9 cellular contexts compared by ENCODE assay signal in genomic region chr19:55526216-55527196, GRCh38. TPM values are rescaled to one million over a fixed set of nuclear protein-coding genes. Genes with fewer than 3 reads are reported as not detected.
DNase-seq lines count a peak whose midpoint lies in the region; ATAC-seq and TF ChIP-seq lines count a peak whose summit lies in the region.
"Had no signal": no experiment of that assay in that cellular context is flagged by ENCODE, and none has a peak within 500 bp of the region (broad histone marks: within the 10 kb centered on the region; RNA-seq: fewer than 3 reads in every experiment).

No MANE protein-coding gene starts in this region.

- no peak overlapping the region for H3K27ac ChIP-seq in left lung
- H3K27ac ChIP-seq in OCI-LY7 (ENCODE audit: low read depth, low read length, poor library complexity, severe bottlenecking) = no peak overlapping the region

- H3K4me3 ChIP-seq in adipocyte (ENCODE audit: low read length) = no peak overlapping the region
- H3K4me3 ChIP-seq in left lung = no peak overlapping the region
- no peak overlapping the region for H3K4me3 ChIP-seq in OCI-LY7 (ENCODE audit: low read depth, low read length, poor library complexity, severe bottlenecking)

- H3K36me3 ChIP-seq in adipocyte (ENCODE audit: control insufficient read depth, insufficient read depth, low read length, severe bottlenecking) (no peaks in the 10 kb centered on the region), left lung (no peaks in the 10 kb centered on the region), OCI-LY7 (ENCODE audit: insufficient read depth, low read length) (no peaks in the 10 kb centered on the region)

- H3K27me3 ChIP-seq in adipocyte (replicated peaks; ENCODE audit: control insufficient read depth, insufficient read depth, low read length) (peaks cover 13% of the 10 kb centered on the region), left lung (peaks cover 0 to 24% of the 10 kb centered on the region in 2 donors)

- H2AFZ ChIP-seq in OCI-LY7 (ENCODE audit: low read length) = no peak overlapping the region

- peaks cover 12% of the 10 kb centered on the region for H3K27me3 Mint-ChIP-seq in progenitor cell of endocrine pancreas

- H3K9me3 Mint-ChIP-seq in progenitor cell of endocrine pancreas (ENCODE audit: low read depth) = no peaks in the 10 kb centered on the region
- H3K9me3 Mint-ChIP-seq: nephron had no signal

- ATAC-seq in left lung (peak; percentile 81), GM21423 (IDR thresholded peaks at IDR 0.05; ENCODE audit: unreplicated experiment) (no peak)

- H3K36me3 Mint-ChIP-seq in progenitor cell of endocrine pancreas (ENCODE audit: insufficient read depth) = no peaks in the 10 kb centered on the region

- H3K4me2 ChIP-seq in OCI-LY7 (ENCODE audit: low read length) = no peak overlapping the region

- H3K9ac ChIP-seq in adipocyte (ENCODE audit: low read length) = no peak overlapping the region

- H3K4me1 Mint-ChIP-seq in progenitor cell of endocrine pancreas (ENCODE audit: low read depth) = peaks cover 3% of the 10 kb centered on the region

- no peaks in the 10 kb centered on the region for H3K9me2 ChIP-seq in OCI-LY7 (ENCODE audit: insufficient read depth, low read length)

- BruUV-seq in OCI-LY7 (replicated peaks; lab: Mats Ljungman, UMichigan) = no TSS peak

- H3K9me3 ChIP-seq in adipocyte (ENCODE audit: control insufficient read depth, low read length) (no peaks in the 10 kb centered on the region), left lung (no peaks in the 10 kb centered on the region), OCI-LY7 (ENCODE audit: low read length) (0 out of 2 replicates have a peak, but pooled peaks cover 5% of the 10 kb centered on the region)

- no peak overlapping the region for H3K27ac Mint-ChIP-seq in progenitor cell of endocrine pancreas

- no peak for TF ChIP-seq CTCF in left lung (IDR thresholded peaks at IDR 0.05)
- TF ChIP-seq CTCF in progenitor cell of endocrine pancreas (IDR thresholded peaks at IDR 0.05; ENCODE audit: unreplicated experiment) = no peak
- no peak for TF ChIP-seq CTCF in OCI-LY7 (conservative IDR thresholded peaks at IDR 0.05; ENCODE audit: low read length)

- intact Hi-C loops in left lung (cut with DNase I) (no loop called here), OCI-LY7 (cut with micrococcal nuclease; ENCODE audit: unreplicated experiment) (no loop called here)

- no peak overlapping the region for H3K4me3 Mint-ChIP-seq in progenitor cell of endocrine pancreas (ENCODE audit: low read depth)
- H3K4me3 Mint-ChIP-seq: nephron had no signal

- no peaks in the 10 kb centered on the region for H4K20me1 ChIP-seq in OCI-LY7 (ENCODE audit: insufficient read depth, low read length)

- peaks cover 14% of the 10 kb centered on the region for H3K4me1 ChIP-seq in adipocyte (ENCODE audit: control insufficient read depth, insufficient read depth, low read length)
- H3K4me1 ChIP-seq in left lung = peaks cover 0 to 7% of the 10 kb centered on the region in 2 donors
- no peaks in the 10 kb centered on the region for H3K4me1 ChIP-seq in OCI-LY7 (ENCODE audit: insufficient read depth, low read length, poor library complexity, severe bottlenecking)

- CTCF ChIA-PET in OCI-LY7 (lab: Charles Lee; ENCODE audit: unreplicated experiment) = no interaction called here

- POLR2A ChIA-PET in OCI-LY7 (lab: Charles Lee) = no interaction called here

- H3K79me2 ChIP-seq in OCI-LY7 (ENCODE audit: insufficient read depth, low read depth, low read length) = no peaks in the 10 kb centered on the region

- DNase-seq in DMS153 (lab: John Stamatoyannopoulos, UW) (peak; percentile 77), NCI-H1436 (lab: John Stamatoyannopoulos, UW) (peak; percentile 55), adipocyte (ENCODE audit: low read depth) (peak; percentile 18), left lung (peak in 1 of 2 donors; percentile 59), progenitor cell of endocrine pancreas (ENCODE audit: low spot score, unreplicated experiment) (no peak), OCI-LY7 (ENCODE audit: low spot score) (no peak), SKM-1 treated with dmso at 0.1 percent for 144 hours (lab: John Stamatoyannopoulos, UW; ENCODE audit: unreplicated experiment) (no peak)

RNA-seq across cellular contexts. Expression of gene SBK2, which starts 10.4 kb away (rescaled TPM):
- total RNA-seq in left lung (not detected), progenitor cell of endocrine pancreas (1.9 and 2.3 TPM in 2 replicates), OCI-LY7 (2022) (not detected in 2 replicates)
- total RNA-seq in OCI-LY7 (2014; rRNA removed; shearing (Covaris generic)) = not detected in 2 replicates

RNA-seq across cellular contexts. Expression of gene SBK3, which starts 18.8 kb away (rescaled TPM):
- total RNA-seq in left lung (under 1 TPM; 0.26 to 0.50 TPM), progenitor cell of endocrine pancreas (0.64 TPM in 1 of 2 replicates, not detected in the other), OCI-LY7 (2022) (0.34 and 0.68 TPM in 2 replicates)
- not detected in 2 replicates for total RNA-seq in OCI-LY7 (2014; rRNA removed; shearing (Covaris generic))

RNA-seq across cellular contexts. Expression of gene SSC5D, which starts 38.3 kb away (rescaled TPM):
- 10 to 100 TPM in 1 of 2 donors, 1 to 10 TPM in 1; 5.3 to 45.9 TPM for total RNA-seq in left lung
- total RNA-seq in progenitor cell of endocrine pancreas = 1.1 and 1.6 TPM in 2 replicates
- 0.23 and 0.50 TPM in 2 replicates for total RNA-seq in OCI-LY7 (2014; rRNA removed; shearing (Covaris generic))
- total RNA-seq in OCI-LY7 (2022) = 1.7 and 2.7 TPM in 2 replicates

RNA-seq across cellular contexts. Expression of gene NAT14, which starts 41.5 kb away (rescaled TPM):
- total RNA-seq in left lung (10 to 100 TPM; 22.9 to 37.2 TPM), progenitor cell of endocrine pancreas (62.6 and 69.7 TPM in 2 replicates), OCI-LY7 (2022) (24.2 and 28.3 TPM in 2 replicates)
- 29.1 and 33.2 TPM in 2 replicates for total RNA-seq in OCI-LY7 (2014; rRNA removed; shearing (Covaris generic))

RNA-seq across cellular contexts. Expression of gene ZNF628, which starts 50.1 kb away (rescaled TPM):
- 1 to 10 TPM; 8.7 to 9.5 TPM for total RNA-seq in left lung
- total RNA-seq in progenitor cell of endocrine pancreas = 12.9 and 16.8 TPM in 2 replicates
- 1.8 and 5.2 TPM in 2 replicates for total RNA-seq in OCI-LY7 (2014; rRNA removed; shearing (Covaris generic))
- 8.6 and 10.6 TPM in 2 replicates for total RNA-seq in OCI-LY7 (2022)

Comparison
In these comparisons a context has a peak if more than half of its experiments do, and no peak if none do; other contexts are left out.
1. DNase-seq: peak in DMS153 (single experiment), NCI-H1436 (single experiment) and adipocyte (single experiment); none in progenitor cell of endocrine pancreas (single experiment), OCI-LY7 (single experiment) and SKM-1 treated with dmso at 0.1 percent for 144 hours (single experiment).